In the genomic region with DNA sequence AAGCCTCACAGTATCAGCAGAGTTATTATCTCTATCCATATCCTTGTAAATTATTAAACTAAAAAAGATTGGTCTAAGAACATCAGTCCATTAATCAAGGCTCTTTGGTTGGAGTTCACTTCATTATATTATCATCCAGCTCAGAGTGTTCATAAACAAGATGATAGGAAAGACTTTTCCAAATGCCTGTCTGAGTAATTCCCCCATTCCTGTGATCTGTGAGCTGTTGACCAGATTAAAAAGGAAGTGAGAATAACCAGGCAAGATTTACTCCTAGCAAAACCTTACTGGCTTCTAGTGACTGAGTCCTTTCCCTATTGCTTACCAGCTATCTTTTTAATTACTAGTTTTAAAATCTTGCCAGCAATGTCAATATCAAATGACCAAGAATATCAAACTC, we compare ENCODE assay signal across 1 cellular context.
A peak's percentile ranks its signal among the peaks of the same experiment; 100 is the strongest.
TF ChIP-seq lines count a peak whose summit lies in the region.

No MANE protein-coding gene starts in this region.

TF ChIP-seq in GM12878, 131 proteins besides CTCF, POLR2A, EP300 and RAD21:
- peak; percentile 37; the same call in 1 of the 2 replicates for TF ChIP-seq RUNX3 (IDR thresholded peaks at IDR 0.05; ENCODE audit: low read length)
- TF ChIP-seq SPI1 (IDR thresholded peaks at IDR 0.05; ENCODE audit: borderline replicate concordance, insufficient read depth, low read depth, low read length) = peak; percentile 53; the same call in 1 of the 2 replicates
- TF ChIP-seq NRF1 (conservative IDR thresholded peaks at IDR 0.05; ENCODE audit: low read depth, low read length) = no peak
- TF ChIP-seq NR2F1 (conservative IDR thresholded peaks at IDR 0.05) = no peak
- peak; percentile 28 to 37; a peak in 2 of 4 replicates for TF ChIP-seq IKZF2 (IDR thresholded peaks at IDR 0.05)
- 0 out of 2 replicates have a peak, but pooled peaks have one; percentile 38 for TF ChIP-seq IKZF1 (conservative IDR thresholded peaks at IDR 0.05)
